In the genomic region with DNA sequence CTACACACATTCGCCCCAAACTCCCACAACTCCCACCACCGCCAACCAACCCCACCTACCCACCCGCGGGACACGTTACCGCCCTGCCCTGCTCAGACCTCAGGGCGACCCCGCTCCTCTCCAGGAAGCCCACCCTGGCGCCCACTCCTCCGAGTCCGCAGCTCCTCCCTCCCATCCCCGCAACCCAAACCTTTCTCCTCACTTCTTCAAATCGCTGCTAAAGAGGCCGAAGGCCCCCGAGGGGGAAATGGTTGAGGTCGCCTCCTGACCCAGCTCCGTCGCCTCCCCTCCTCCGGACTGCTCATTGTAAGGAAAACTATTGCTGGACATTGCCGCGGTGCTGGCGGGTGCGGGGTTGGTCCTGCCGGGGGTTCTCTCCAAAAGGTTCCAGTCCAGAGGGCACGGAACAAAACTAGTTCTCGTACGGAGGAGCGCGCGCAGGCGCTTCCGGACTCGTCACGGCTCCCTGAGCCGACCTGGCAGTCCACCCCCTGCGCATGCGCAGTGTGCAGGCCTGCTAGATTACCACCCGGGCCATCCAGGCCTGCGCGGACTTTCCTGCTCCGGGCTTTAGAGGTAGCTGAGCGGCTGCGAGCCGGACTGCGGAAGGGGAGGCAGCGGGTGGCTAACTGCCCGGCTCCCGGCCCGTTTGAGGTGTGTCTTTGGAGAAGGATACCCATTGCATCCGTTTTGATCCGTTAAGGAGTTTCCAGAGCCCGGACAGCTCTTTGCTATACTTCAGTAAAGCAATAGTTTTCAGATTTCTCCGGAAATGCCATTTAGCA, we compare ENCODE assay signal across 1 cellular context.
TF ChIP-seq lines count a peak whose summit lies in the region.

A gene with protein sequence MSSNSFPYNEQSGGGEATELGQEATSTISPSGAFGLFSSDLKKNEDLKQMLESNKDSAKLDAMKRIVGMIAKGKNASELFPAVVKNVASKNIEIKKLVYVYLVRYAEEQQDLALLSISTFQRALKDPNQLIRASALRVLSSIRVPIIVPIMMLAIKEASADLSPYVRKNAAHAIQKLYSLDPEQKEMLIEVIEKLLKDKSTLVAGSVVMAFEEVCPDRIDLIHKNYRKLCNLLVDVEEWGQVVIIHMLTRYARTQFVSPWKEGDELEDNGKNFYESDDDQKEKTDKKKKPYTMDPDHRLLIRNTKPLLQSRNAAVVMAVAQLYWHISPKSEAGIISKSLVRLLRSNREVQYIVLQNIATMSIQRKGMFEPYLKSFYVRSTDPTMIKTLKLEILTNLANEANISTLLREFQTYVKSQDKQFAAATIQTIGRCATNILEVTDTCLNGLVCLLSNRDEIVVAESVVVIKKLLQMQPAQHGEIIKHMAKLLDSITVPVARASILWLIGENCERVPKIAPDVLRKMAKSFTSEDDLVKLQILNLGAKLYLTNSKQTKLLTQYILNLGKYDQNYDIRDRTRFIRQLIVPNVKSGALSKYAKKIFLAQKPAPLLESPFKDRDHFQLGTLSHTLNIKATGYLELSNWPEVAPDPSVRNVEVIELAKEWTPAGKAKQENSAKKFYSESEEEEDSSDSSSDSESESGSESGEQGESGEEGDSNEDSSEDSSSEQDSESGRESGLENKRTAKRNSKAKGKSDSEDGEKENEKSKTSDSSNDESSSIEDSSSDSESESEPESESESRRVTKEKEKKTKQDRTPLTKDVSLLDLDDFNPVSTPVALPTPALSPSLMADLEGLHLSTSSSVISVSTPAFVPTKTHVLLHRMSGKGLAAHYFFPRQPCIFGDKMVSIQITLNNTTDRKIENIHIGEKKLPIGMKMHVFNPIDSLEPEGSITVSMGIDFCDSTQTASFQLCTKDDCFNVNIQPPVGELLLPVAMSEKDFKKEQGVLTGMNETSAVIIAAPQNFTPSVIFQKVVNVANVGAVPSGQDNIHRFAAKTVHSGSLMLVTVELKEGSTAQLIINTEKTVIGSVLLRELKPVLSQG (minus strand): TSS at position 449 of the 785 bp plus-strand sequence. CDS start 119 bp downstream, at position 330.

TF ChIP-seq in GM12878, 131 proteins besides CTCF, POLR2A, EP300 and RAD21 (continued from another document):
- TF ChIP-seq, protein P1, sequence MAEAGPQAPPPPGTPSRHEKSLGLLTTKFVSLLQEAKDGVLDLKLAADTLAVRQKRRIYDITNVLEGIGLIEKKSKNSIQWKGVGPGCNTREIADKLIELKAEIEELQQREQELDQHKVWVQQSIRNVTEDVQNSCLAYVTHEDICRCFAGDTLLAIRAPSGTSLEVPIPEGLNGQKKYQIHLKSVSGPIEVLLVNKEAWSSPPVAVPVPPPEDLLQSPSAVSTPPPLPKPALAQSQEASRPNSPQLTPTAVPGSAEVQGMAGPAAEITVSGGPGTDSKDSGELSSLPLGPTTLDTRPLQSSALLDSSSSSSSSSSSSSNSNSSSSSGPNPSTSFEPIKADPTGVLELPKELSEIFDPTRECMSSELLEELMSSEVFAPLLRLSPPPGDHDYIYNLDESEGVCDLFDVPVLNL (IDR thresholded peaks at IDR 0.05; ENCODE audit: low read depth, low read length): no peak
- TF ChIP-seq IKZF1 (conservative IDR thresholded peaks at IDR 0.05) (peak; percentile 99), TCF3 (IDR thresholded peaks at IDR 0.05; ENCODE audit: borderline replicate concordance, insufficient read depth, low read depth, low read length) (0 out of 2 replicates have a peak, but pooled peaks have one; percentile 12), ZBED1 (IDR thresholded peaks at IDR 0.05; ENCODE audit: borderline replicate concordance) (no peak), MXI1 (IDR thresholded peaks at IDR 0.05; ENCODE audit: low read depth, low read length) (peak; percentile 75)
